In genomic region chr14:75960219-75960618, GRCh38 we compare ENCODE assay signal across 14 cellular contexts. TPM values are rescaled to one million over a fixed set of nuclear protein-coding genes. Genes with fewer than 3 reads are reported as not detected.
A peak's percentile ranks its signal among the peaks of the same experiment; 100 is the strongest.
DNase-seq lines count a peak whose midpoint lies in the region; ATAC-seq, FAIRE-seq and TF ChIP-seq lines count a peak whose summit lies in the region.
"Had no signal": no experiment of that assay in that cellular context is flagged by ENCODE, and none has a peak within 500 bp of the region (broad histone marks: within the 10 kb centered on the region; RNA-seq: fewer than 3 reads in every experiment).

No MANE protein-coding gene starts in this region.

- FAIRE-seq in GM18507 (lab: Jason Lieb, UNC): peak; percentile 85

- H3K9me2 ChIP-seq in GM23338 (ENCODE audit: insufficient read depth): peaks cover 5% of the 10 kb centered on the region; the same call in 1 of the 2 replicates

- H3K27ac ChIP-seq in gastrocnemius medialis: no peak overlapping the region
- no peak overlapping the region for H3K27ac ChIP-seq in GM23338 (ENCODE audit: low read depth)
- H3K27ac ChIP-seq: prostate gland had no signal

- TF ChIP-seq CTCF in gastrocnemius medialis (IDR thresholded peaks at IDR 0.05 in 4 of 5, conservative IDR thresholded peaks at IDR 0.05 in 1 of 5): no peak
- no peak for TF ChIP-seq CTCF in HFFc6 (IDR thresholded peaks at IDR 0.05)
- TF ChIP-seq CTCF in GM23338 (conservative IDR thresholded peaks at IDR 0.05; ENCODE audit: low read depth in 2 of 2): no peak

- no peak for TF ChIP-seq POLR2A in gastrocnemius medialis (IDR thresholded peaks at IDR 0.05)

- peaks cover 0 to 59% of the 10 kb centered on the region in 2 donors for H3K36me3 ChIP-seq in gastrocnemius medialis
- no peaks in the 10 kb centered on the region for H3K36me3 ChIP-seq in GM23338 (ENCODE audit: insufficient read depth)

- H3K4me3 ChIP-seq in gastrocnemius medialis: no peak overlapping the region
- H3K4me3 ChIP-seq in GM23338: no peak overlapping the region
- H3K4me3 ChIP-seq: prostate gland had no signal

- H3K4me1 Mint-ChIP-seq in memory B cell (peaks cover 27% of the 10 kb centered on the region), HFFc6 (ENCODE audit: low read depth) (peaks cover 8% of the 10 kb centered on the region), GM23338 (peaks cover 6% of the 10 kb centered on the region)
- H3K4me1 Mint-ChIP-seq: endodermal cell had no signal

- peak overlapping the region; percentile 86 for H3K27ac Mint-ChIP-seq in memory B cell
- no peak overlapping the region for H3K27ac Mint-ChIP-seq in HFFc6
- no peak overlapping the region for H3K27ac Mint-ChIP-seq in GM23338
- H3K27ac Mint-ChIP-seq: endodermal cell; T-helper 2 cell treated with Interferon-gamma antibody and Interleukin-4, amounts not matched to agents 5 μg/mL and 100 μg/mL, for 36 hours had no signal

- DNase-seq in GM18507 (ENCODE audit: extremely low spot score, insufficient read length, low read depth): no peak
- no peak for DNase-seq in memory B cell (ENCODE audit: low spot score in 2 of 2)
- DNase-seq in gastrocnemius medialis: no peak
- no peak for DNase-seq in HFFc6
- no peak for DNase-seq in stimulated activated CD4-positive, alpha-beta T cell treated with anti-CD3 and anti-CD28 coated beads, Interleukin-2, amount 100 ng/mL, for 24 hours
- DNase-seq in GM23338 (ENCODE audit: low spot score): no peak
- DNase-seq: COR-L47, mesenchymal stem cell, NCI-H2029 treated with DMSO at 0.1 percent for 48 hours had no signal

- in situ Hi-C loops in gastrocnemius medialis (cut with MboI; ENCODE audit: low sequenced_read_pairs in 4 of 4): no loop called here

- no peak overlapping the region for H2AFZ ChIP-seq in GM23338

- H3K9me3 Mint-ChIP-seq in memory B cell (no peaks in the 10 kb centered on the region), HFFc6 (no peaks in the 10 kb centered on the region), GM23338 (no peaks in the 10 kb centered on the region)
- H3K9me3 Mint-ChIP-seq: endodermal cell; T-helper 2 cell treated with Interferon-gamma antibody and Interleukin-4, amounts not matched to agents 5 μg/mL and 100 μg/mL, for 36 hours had no signal

- H3K4me2 ChIP-seq in GM23338: no peak overlapping the region

- H3K4me3 Mint-ChIP-seq in memory B cell: peak overlapping the region; percentile 61
- no peak overlapping the region; the same call in 1 of the 2 replicates for H3K4me3 Mint-ChIP-seq in HFFc6
- no peak overlapping the region for H3K4me3 Mint-ChIP-seq in GM23338
- H3K4me3 Mint-ChIP-seq: endodermal cell; T-helper 2 cell treated with Interferon-gamma antibody and Interleukin-4, amounts not matched to agents 5 μg/mL and 100 μg/mL, for 36 hours had no signal

- H3K27me3 ChIP-seq in gastrocnemius medialis (no peaks in the 10 kb centered on the region), GM23338 (ENCODE audit: insufficient read depth) (no peaks in the 10 kb centered on the region)

- no peaks in the 10 kb centered on the region for H3K9me3 ChIP-seq in gastrocnemius medialis
- H3K9me3 ChIP-seq: prostate gland had no signal

- H3K4me1 ChIP-seq in gastrocnemius medialis: peaks cover 0 to 4% of the 10 kb centered on the region in 2 donors
- no peaks in the 10 kb centered on the region for H3K4me1 ChIP-seq in GM23338 (ENCODE audit: insufficient read depth)
- H3K4me1 ChIP-seq: prostate gland had no signal

- peaks cover 9% of the 10 kb centered on the region for H3K36me3 Mint-ChIP-seq in memory B cell
- H3K36me3 Mint-ChIP-seq in HFFc6 (ENCODE audit: low read depth): 0 out of 2 replicates have a peak, but pooled peaks cover 5% of the 10 kb centered on the region
- H3K36me3 Mint-ChIP-seq in GM23338 (ENCODE audit: low read depth): no peaks in the 10 kb centered on the region

- H4K20me1 ChIP-seq in GM23338 (replicated peaks; ENCODE audit: insufficient read depth): no peaks in the 10 kb centered on the region

- H3K27me3 Mint-ChIP-seq in memory B cell (no peaks in the 10 kb centered on the region), HFFc6 (ENCODE audit: insufficient read depth) (peaks cover 1% of the 10 kb centered on the region), GM23338 (ENCODE audit: insufficient read depth, low read depth, poor library complexity) (no peaks in the 10 kb centered on the region)

- intact Hi-C loops in gastrocnemius medialis (cut with DNase I; ENCODE audit: low total_unique reads): no loop called here

- ATAC-seq in GM21381 (IDR thresholded peaks at IDR 0.05; ENCODE audit: unreplicated experiment) (peak; percentile 65), HG03135 (IDR thresholded peaks at IDR 0.05; ENCODE audit: unreplicated experiment) (peak; percentile 85), memory B cell (ENCODE audit: low read depth) (peak; percentile 79), gastrocnemius medialis (no peak), GM23338 (no peak)

- H3F3A ChIP-seq in GM23338 (replicated peaks; ENCODE audit: low read depth): no peaks in the 10 kb centered on the region

- H3K79me2 ChIP-seq in GM23338 (replicated peaks; ENCODE audit: insufficient read depth): no peaks in the 10 kb centered on the region

TF ChIP-seq in GM23338, 12 proteins besides CTCF, POLR2A, EP300 and RAD21 (continues in another document):
- TF ChIP-seq, protein P1, sequence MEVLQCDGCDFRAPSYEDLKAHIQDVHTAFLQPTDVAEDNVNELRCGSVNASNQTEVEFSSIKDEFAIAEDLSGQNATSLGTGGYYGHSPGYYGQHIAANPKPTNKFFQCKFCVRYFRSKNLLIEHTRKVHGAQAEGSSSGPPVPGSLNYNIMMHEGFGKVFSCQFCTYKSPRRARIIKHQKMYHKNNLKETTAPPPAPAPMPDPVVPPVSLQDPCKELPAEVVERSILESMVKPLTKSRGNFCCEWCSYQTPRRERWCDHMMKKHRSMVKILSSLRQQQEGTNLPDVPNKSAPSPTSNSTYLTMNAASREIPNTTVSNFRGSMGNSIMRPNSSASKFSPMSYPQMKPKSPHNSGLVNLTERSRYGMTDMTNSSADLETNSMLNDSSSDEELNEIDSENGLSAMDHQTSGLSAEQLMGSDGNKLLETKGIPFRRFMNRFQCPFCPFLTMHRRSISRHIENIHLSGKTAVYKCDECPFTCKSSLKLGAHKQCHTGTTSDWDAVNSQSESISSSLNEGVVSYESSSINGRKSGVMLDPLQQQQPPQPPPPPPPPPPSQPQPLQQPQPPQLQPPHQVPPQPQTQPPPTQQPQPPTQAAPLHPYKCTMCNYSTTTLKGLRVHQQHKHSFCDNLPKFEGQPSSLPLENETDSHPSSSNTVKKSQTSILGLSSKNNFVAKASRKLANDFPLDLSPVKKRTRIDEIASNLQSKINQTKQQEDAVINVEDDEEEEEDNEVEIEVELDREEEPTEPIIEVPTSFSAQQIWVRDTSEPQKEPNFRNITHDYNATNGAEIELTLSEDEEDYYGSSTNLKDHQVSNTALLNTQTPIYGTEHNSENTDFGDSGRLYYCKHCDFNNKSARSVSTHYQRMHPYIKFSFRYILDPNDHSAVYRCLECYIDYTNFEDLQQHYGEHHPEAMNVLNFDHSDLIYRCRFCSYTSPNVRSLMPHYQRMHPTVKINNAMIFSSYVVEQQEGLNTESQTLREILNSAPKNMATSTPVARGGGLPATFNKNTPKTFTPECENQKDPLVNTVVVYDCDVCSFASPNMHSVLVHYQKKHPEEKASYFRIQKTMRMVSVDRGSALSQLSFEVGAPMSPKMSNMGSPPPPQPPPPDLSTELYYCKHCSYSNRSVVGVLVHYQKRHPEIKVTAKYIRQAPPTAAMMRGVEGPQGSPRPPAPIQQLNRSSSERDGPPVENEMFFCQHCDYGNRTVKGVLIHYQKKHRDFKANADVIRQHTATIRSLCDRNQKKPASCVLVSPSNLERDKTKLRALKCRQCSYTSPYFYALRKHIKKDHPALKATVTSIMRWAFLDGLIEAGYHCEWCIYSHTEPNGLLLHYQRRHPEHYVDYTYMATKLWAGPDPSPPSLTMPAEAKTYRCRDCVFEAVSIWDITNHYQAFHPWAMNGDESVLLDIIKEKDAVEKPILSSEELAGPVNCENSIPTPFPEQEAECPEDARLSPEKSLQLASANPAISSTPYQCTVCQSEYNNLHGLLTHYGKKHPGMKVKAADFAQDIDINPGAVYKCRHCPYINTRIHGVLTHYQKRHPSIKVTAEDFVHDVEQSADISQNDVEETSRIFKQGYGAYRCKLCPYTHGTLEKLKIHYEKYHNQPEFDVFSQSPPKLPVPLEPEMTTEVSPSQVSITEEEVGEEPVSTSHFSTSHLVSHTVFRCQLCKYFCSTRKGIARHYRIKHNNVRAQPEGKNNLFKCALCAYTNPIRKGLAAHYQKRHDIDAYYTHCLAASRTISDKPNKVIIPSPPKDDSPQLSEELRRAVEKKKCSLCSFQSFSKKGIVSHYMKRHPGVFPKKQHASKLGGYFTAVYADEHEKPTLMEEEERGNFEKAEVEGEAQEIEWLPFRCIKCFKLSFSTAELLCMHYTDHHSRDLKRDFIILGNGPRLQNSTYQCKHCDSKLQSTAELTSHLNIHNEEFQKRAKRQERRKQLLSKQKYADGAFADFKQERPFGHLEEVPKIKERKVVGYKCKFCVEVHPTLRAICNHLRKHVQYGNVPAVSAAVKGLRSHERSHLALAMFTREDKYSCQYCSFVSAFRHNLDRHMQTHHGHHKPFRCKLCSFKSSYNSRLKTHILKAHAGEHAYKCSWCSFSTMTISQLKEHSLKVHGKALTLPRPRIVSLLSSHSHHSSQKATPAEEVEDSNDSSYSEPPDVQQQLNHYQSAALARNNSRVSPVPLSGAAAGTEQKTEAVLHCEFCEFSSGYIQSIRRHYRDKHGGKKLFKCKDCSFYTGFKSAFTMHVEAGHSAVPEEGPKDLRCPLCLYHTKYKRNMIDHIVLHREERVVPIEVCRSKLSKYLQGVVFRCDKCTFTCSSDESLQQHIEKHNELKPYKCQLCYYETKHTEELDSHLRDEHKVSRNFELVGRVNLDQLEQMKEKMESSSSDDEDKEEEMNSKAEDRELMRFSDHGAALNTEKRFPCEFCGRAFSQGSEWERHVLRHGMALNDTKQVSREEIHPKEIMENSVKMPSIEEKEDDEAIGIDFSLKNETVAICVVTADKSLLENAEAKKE (CRISPR knock-in tag; IDR thresholded peaks at IDR 0.05): no peak
- no peak for TF ChIP-seq NANOG (IDR thresholded peaks at IDR 0.05; ENCODE audit: borderline replicate concordance)
- TF ChIP-seq ZNF114 (CRISPR knock-in tag; IDR thresholded peaks at IDR 0.05): no peak
- TF ChIP-seq POLR2AphosphoS5 (IDR thresholded peaks at IDR 0.05; ENCODE audit: low read depth): no peak
- TF ChIP-seq ZNF331 (CRISPR knock-in tag; IDR thresholded peaks at IDR 0.05; ENCODE audit: low read depth): no peak
- TF ChIP-seq JUNB (IDR thresholded peaks at IDR 0.05; ENCODE audit: unreplicated experiment): no peak

RNA-seq across cellular contexts. Expression of gene TGFB3, which starts 21.6 kb away (rescaled TPM):
- 100 to 1,000 TPM in 1 of 4 donors, 10 to 100 TPM in 3; 28.3 to 102 (median 60.8) TPM for total RNA-seq in gastrocnemius medialis
- total RNA-seq in HFFc6 (2021; fragmentation: NEBNext Ultra II Directional; extraction: Animal tissue kit (Norgen Biotek cat#: 25700)): 1 to 10 TPM; 4.4 to 9.3 (median 5.0) TPM
- 0.17 and 0.35 TPM in 2 replicates for total RNA-seq in GM23338 (2014; rRNA removed; shearing (Covaris generic))
- polyA plus RNA-seq in GM23338 (2016; fragmentation: Nextera tagmentation; extraction: Ambion mirVana): 0.50 and 0.87 TPM in 2 replicates

RNA-seq across cellular contexts. Expression of gene IFT43, which starts 25.3 kb away (rescaled TPM):
- total RNA-seq in gastrocnemius medialis: 10 to 100 TPM in 3 of 4 donors, 1 to 10 TPM in 1; 8.7 to 18.1 (median 14.2) TPM
- total RNA-seq in HFFc6 (2021; fragmentation: NEBNext Ultra II Directional; extraction: Animal tissue kit (Norgen Biotek cat#: 25700)): 10 to 100 TPM; 27.1 to 33.4 (median 29.3) TPM
- total RNA-seq in GM23338 (2014; rRNA removed; shearing (Covaris generic)): 17.5 and 21.5 TPM in 2 replicates
- polyA plus RNA-seq in GM23338 (2016; fragmentation: Nextera tagmentation; extraction: Ambion mirVana): 43.1 and 49.9 TPM in 2 replicates

Comparison
In these comparisons a context has a peak if more than half of its experiments do, and no peak if none do; other contexts are left out.
1. ATAC-seq: peak in GM21381 (single experiment), HG03135 (single experiment) and memory B cell (single experiment); none in gastrocnemius medialis (0 of 2) and GM23338 (single experiment).